16 cellular contexts compared by ENCODE assay signal in genomic region chr18:76457957-76458356, GRCh38. TPM values are rescaled to one million over a fixed set of nuclear protein-coding genes. Genes with fewer than 3 reads are reported as not detected.
A peak's percentile ranks its signal among the peaks of the same experiment; 100 is the strongest.
DNase-seq lines count a peak whose midpoint lies in the region; TF ChIP-seq lines count a peak whose summit lies in the region.
"Had no signal": no experiment of that assay in that cellular context is flagged by ENCODE, and none has a peak within 500 bp of the region (broad histone marks: within the 10 kb centered on the region; RNA-seq: fewer than 3 reads in every experiment).

No MANE protein-coding gene starts in this region.

- no peak for TF ChIP-seq CTCF in DOHH2 (IDR thresholded peaks at IDR 0.05; ENCODE audit: low read depth, low read length, poor library complexity, severe bottlenecking)

- peaks cover 36% of the 10 kb centered on the region for H3K4me1 ChIP-seq in DOHH2 (ENCODE audit: control insufficient read depth, low read length)
- H3K4me1 ChIP-seq in SJSA1 (replicated peaks) = peaks cover 72% of the 10 kb centered on the region
- peaks cover 44% of the 10 kb centered on the region for H3K4me1 ChIP-seq in mesenchymal stem cell (ENCODE audit: control insufficient read depth, insufficient read depth, low read depth, low read length)
- peaks cover 53% of the 10 kb centered on the region for H3K4me1 ChIP-seq in skeletal muscle satellite cell (ENCODE audit: control insufficient read depth, insufficient read depth, low read length)

- H2AFZ ChIP-seq in mesenchymal stem cell (ENCODE audit: low read depth, low read length) = no peak overlapping the region
- H2AFZ ChIP-seq: PC-9 had no signal

- peak overlapping the region; percentile 78 for H2AK5ac ChIP-seq in mesenchymal stem cell (ENCODE audit: low read length, severe bottlenecking)

- H3K27me3 ChIP-seq in DOHH2 (ENCODE audit: control insufficient read depth, low read length) = no peaks in the 10 kb centered on the region
- H3K27me3 ChIP-seq in SJSA1 (replicated peaks) = no peaks in the 10 kb centered on the region
- no peaks in the 10 kb centered on the region for H3K27me3 ChIP-seq in mesenchymal stem cell (ENCODE audit: control insufficient read depth in 1 of 2, insufficient read depth in 1 of 2, low read length in 2 of 2)
- no peaks in the 10 kb centered on the region for H3K27me3 ChIP-seq in skeletal muscle satellite cell (ENCODE audit: control insufficient read depth, insufficient read depth, low read length)

- no peaks in the 10 kb centered on the region for H3K9me3 ChIP-seq in DOHH2 (ENCODE audit: control insufficient read depth, insufficient read depth, low read length)
- H3K9me3 ChIP-seq in SJSA1 (replicated peaks) = no peaks in the 10 kb centered on the region
- no peaks in the 10 kb centered on the region for H3K9me3 ChIP-seq in mesenchymal stem cell (ENCODE audit: control insufficient read depth, low read length)
- H3K9me3 ChIP-seq in skeletal muscle satellite cell (replicated peaks; ENCODE audit: low read length) = no peaks in the 10 kb centered on the region
- H3K9me3 ChIP-seq: A549, Caco-2, HAP-1 had no signal

- H2BK5ac ChIP-seq in mesenchymal stem cell (ENCODE audit: low read depth, low read length, poor library complexity, severe bottlenecking) = no peak overlapping the region

- H3K18ac ChIP-seq in mesenchymal stem cell (ENCODE audit: low read depth in 1 of 2, low read length in 2 of 2) = no peak overlapping the region

- peaks cover 31% of the 10 kb centered on the region for H4K20me1 ChIP-seq in DOHH2 (ENCODE audit: control insufficient read depth, insufficient read depth, low read depth, low read length)

- H4K8ac ChIP-seq in mesenchymal stem cell (ENCODE audit: low read length) = no peak overlapping the region

- H3K4me2 ChIP-seq in DOHH2 (ENCODE audit: low read length) (peak overlapping the region; percentile 14), mesenchymal stem cell (ENCODE audit: low read length, poor library complexity, severe bottlenecking) (no peak overlapping the region), skeletal muscle satellite cell (ENCODE audit: low read length) (peak overlapping the region; percentile 3)
- H3K4me2 ChIP-seq: A549, PC-9 had no signal

- WGBS in mesenchymal stem cell = 87% methylated on average over 7 of the region's 9 CpGs

- H3K79me1 ChIP-seq in mesenchymal stem cell (replicated peaks; ENCODE audit: low read length, poor library complexity, severe bottlenecking) = peaks cover 16% of the 10 kb centered on the region

- H3K23ac ChIP-seq in mesenchymal stem cell (ENCODE audit: low read length in 2 of 2) = no peak overlapping the region

- no peak overlapping the region for H2BK120ac ChIP-seq in mesenchymal stem cell (ENCODE audit: low read depth, low read length)

- H2BK12ac ChIP-seq in mesenchymal stem cell (ENCODE audit: low read length in 2 of 2) = no peak overlapping the region

- H3F3A ChIP-seq in DOHH2 (ENCODE audit: control insufficient read depth, insufficient read depth) = peaks cover 3% of the 10 kb centered on the region; the same call in 1 of the 2 replicates

- H3K36me3 ChIP-seq in DOHH2 (ENCODE audit: control insufficient read depth, low read length) (peaks cover 16% of the 10 kb centered on the region), SJSA1 (peaks cover 12% of the 10 kb centered on the region), mesenchymal stem cell (ENCODE audit: control insufficient read depth in 1 of 2, insufficient read depth in 2 of 2, low read depth in 1 of 2, low read length in 2 of 2) (peaks cover 13 to 25% of the 10 kb centered on the region in 2 experiments), skeletal muscle satellite cell (ENCODE audit: insufficient read depth, low read length) (peaks cover 9% of the 10 kb centered on the region)
- H3K36me3 ChIP-seq: HAP-1 had no signal

- H3K9ac ChIP-seq in mesenchymal stem cell (ENCODE audit: low read length) (no peak overlapping the region), skeletal muscle satellite cell (ENCODE audit: low read depth, low read length) (no peak overlapping the region)

- H3K4ac ChIP-seq in mesenchymal stem cell (ENCODE audit: low read depth in 1 of 2, low read length in 2 of 2) = no peak overlapping the region

- no peak overlapping the region for H3K14ac ChIP-seq in mesenchymal stem cell (ENCODE audit: low read length in 2 of 2)

- H3K79me2 ChIP-seq in DOHH2 (ENCODE audit: control insufficient read depth, low read length) = peaks cover 98% of the 10 kb centered on the region

- no peaks in the 10 kb centered on the region for H3K9me2 ChIP-seq in DOHH2 (replicated peaks; ENCODE audit: control insufficient read depth, low read length)

- no peak overlapping the region for H3K27ac ChIP-seq in DOHH2 (ENCODE audit: low read depth, low read length)
- H3K27ac ChIP-seq in SJSA1 = peak overlapping the region; percentile 75
- H3K27ac ChIP-seq in mesenchymal stem cell (ENCODE audit: low read length, poor library complexity, severe bottlenecking) = no peak overlapping the region
- H3K27ac ChIP-seq: PC-9 had no signal

- no peak overlapping the region for H2BK15ac ChIP-seq in mesenchymal stem cell (ENCODE audit: low read depth, poor library complexity, severe bottlenecking)

- no peak overlapping the region for H4K91ac ChIP-seq in mesenchymal stem cell (ENCODE audit: low read length)

- DNase-seq in SJSA1 (ENCODE audit: low read depth in 1 of 2, low spot score in 2 of 2) = no peak
- DNase-seq in mesenchymal stem cell = no peak
- no peak for DNase-seq in stimulated activated naive CD4-positive, alpha-beta T cell treated with Interleukin-2 at 50 U/mL for 16 hours (lab: John Stamatoyannopoulos, UW)
- DNase-seq in activated CD4-positive, alpha-beta T cell treated with anti-CD3 and anti-CD28 coated beads for 48 hours = no peak
- no peak for DNase-seq in pons (ENCODE audit: low spot score)
- DNase-seq in NCI-H1694 (lab: John Stamatoyannopoulos, UW) = no peak
- DNase-seq: Caco-2, DMS53, MV-4-11, NCI-H1436, NCI-H748 treated with DMSO at 0.1 percent for 48 hours, PC-9 had no signal

- no peak overlapping the region for H3K4me3 ChIP-seq in DOHH2 (ENCODE audit: low read length)
- H3K4me3 ChIP-seq in SJSA1 = no peak overlapping the region
- H3K4me3 ChIP-seq in mesenchymal stem cell (ENCODE audit: insufficient read depth in 1 of 2, low read depth in 1 of 2, low read length in 2 of 2) = no peak overlapping the region
- no peak overlapping the region for H3K4me3 ChIP-seq in skeletal muscle satellite cell (ENCODE audit: low read length)
- H3K4me3 ChIP-seq: A549, HAP-1, PC-9 had no signal

RNA-seq across cellular contexts. Expression of gene ZNF516, which starts 37.1 kb away (rescaled TPM):
- 9.0 and 17.4 TPM in 2 replicates for total RNA-seq in SJSA1 (2014; rRNA removed; shearing (Covaris generic))
- 13.7 TPM for polyA plus RNA-seq in mesenchymal stem cell (2013, experiment 1 of 2)
- 14.9 TPM for polyA plus RNA-seq in mesenchymal stem cell (2013, experiment 2 of 2)
- 19.5 and 21.2 TPM in 2 replicates for total RNA-seq in skeletal muscle satellite cell (2012; rRNA removed)
